Comparison of ENCODE assay signal across 1 cellular context in the genomic region with DNA sequence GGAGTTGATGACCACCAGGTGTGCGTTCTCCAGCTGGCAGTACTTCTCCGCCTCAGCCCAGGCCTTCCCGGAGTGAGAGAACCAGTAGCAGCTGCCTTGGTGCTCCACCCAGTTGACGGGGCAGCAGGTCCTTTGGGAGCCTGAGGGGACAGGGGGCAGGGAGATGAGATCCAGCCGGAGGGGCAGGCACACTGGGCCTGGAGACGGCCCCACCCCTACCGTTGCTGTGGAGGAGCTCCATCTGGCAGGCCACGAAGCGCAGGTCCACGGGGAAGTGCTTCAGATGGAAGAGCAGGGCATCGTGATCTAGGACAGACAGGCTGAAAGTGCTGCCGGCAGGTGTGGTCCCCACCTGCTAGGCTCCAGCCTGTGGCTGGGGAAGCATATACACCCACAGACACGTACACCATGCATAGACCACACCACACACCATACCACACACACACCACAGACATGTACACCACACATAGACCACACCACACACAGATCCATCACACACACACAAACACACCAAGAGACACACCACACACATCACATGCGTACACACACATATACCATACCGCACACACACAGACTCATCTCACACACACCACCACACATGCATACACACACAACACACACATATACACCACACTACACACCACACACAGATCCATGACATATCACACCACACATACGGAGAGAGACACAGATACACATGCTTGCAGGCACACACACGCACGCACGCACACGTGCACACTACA.
TF ChIP-seq lines count a peak whose summit lies in the region.

No MANE protein-coding gene starts in this region.

TF ChIP-seq in WTC11, 78 proteins besides CTCF, POLR2A, EP300 and RAD21 (continued from another document):
- TF ChIP-seq ZNF425 (CRISPR knock-in tag; conservative IDR thresholded peaks at IDR 0.05) (no peak), MAX (CRISPR knock-in tag; IDR thresholded peaks at IDR 0.05) (no peak), OVOL2 (CRISPR knock-in tag; IDR thresholded peaks at IDR 0.05; ENCODE audit: borderline replicate concordance) (no peak), ZBTB21 (CRISPR knock-in tag; IDR thresholded peaks at IDR 0.05; ENCODE audit: borderline replicate concordance) (no peak), ZNF512 (CRISPR knock-in tag; IDR thresholded peaks at IDR 0.05; ENCODE audit: borderline replicate concordance) (no peak)
- TF ChIP-seq, protein P1, sequence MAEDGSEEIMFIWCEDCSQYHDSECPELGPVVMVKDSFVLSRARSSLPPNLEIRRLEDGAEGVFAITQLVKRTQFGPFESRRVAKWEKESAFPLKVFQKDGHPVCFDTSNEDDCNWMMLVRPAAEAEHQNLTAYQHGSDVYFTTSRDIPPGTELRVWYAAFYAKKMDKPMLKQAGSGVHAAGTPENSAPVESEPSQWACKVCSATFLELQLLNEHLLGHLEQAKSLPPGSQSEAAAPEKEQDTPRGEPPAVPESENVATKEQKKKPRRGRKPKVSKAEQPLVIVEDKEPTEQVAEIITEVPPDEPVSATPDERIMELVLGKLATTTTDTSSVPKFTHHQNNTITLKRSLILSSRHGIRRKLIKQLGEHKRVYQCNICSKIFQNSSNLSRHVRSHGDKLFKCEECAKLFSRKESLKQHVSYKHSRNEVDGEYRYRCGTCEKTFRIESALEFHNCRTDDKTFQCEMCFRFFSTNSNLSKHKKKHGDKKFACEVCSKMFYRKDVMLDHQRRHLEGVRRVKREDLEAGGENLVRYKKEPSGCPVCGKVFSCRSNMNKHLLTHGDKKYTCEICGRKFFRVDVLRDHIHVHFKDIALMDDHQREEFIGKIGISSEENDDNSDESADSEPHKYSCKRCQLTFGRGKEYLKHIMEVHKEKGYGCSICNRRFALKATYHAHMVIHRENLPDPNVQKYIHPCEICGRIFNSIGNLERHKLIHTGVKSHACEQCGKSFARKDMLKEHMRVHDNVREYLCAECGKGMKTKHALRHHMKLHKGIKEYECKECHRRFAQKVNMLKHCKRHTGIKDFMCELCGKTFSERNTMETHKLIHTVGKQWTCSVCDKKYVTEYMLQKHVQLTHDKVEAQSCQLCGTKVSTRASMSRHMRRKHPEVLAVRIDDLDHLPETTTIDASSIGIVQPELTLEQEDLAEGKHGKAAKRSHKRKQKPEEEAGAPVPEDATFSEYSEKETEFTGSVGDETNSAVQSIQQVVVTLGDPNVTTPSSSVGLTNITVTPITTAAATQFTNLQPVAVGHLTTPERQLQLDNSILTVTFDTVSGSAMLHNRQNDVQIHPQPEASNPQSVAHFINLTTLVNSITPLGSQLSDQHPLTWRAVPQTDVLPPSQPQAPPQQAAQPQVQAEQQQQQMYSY (CRISPR knock-in tag; IDR thresholded peaks at IDR 0.05): no peak
